ENCODE assay signal across 8 cellular contexts in the genomic region with DNA sequence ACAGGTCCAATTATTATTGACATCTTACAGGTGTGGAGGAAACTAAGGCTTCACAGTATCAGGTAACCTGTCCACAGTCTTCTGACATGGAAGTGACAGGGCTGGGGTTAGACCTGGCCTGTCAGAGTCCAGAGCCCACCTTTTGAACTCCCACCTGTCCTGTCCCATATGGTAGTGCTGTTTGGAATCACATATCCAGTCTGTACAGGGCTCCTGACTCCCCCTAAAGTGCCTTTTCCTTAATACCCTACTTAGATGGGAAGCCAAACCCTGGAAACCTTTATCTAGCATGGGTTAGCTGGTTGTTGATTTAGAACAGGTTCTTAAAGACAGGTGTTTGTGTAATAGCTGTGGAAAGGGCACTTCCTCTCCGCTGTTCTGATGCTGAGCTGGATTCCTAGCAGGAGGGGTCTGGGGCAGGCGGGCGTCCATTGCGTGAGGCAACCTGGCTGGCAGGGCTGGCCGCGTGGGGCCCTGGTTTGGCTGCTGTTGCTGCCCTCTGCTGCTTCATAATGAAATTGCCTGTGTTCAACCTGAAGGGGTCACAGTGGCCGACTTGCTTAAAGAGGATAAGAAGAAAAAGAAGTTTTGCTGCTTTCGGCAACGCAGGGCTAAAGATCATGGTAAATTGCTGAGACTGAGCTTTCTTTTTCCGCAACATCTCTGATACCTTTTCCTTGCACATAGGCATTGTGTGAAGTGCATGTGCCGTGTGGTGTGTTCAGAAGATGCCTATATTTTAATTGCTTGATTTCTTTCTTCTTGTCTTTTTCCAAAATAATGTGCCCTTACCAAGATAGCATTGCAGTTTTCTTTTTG.
DNase-seq lines count a peak whose midpoint lies in the region; ATAC-seq and TF ChIP-seq lines count a peak whose summit lies in the region.

No MANE protein-coding gene starts in this region.

- H3K27ac Mint-ChIP-seq in CD8-positive, alpha-beta memory T cell: peak overlapping the region in 1 of 8 donors; percentile 66
- H3K27ac Mint-ChIP-seq in T-helper 17 cell: no peak overlapping the region

- CTCF ChIA-PET in CD8-positive, alpha-beta memory T cell (lab: Charles Lee): interaction anchor here (0.6 to 1.8 kb wide), 8 partner anchors 10 to 594 kb away, joined by 3 to 12 read pairs (median 4); no protein-coding TSS in a partner anchor

- no peaks in the 10 kb centered on the region for H3K9me3 Mint-ChIP-seq in CD8-positive, alpha-beta memory T cell

- WGBS in right cardiac atrium: 14% methylated on average over 11 of the region's 11 CpGs

- no peaks in the 10 kb centered on the region for H3K36me3 ChIP-seq in CD8-positive, alpha-beta memory T cell (ENCODE audit: insufficient read depth, low read length)

- peak; percentile 82 for TF ChIP-seq CTCF in retinal pigment epithelial cell (conservative IDR thresholded peaks at IDR 0.05; ENCODE audit: low read depth, low read length)

- H3K27me3 ChIP-seq in CD8-positive, alpha-beta memory T cell (ENCODE audit: insufficient read depth, low read length, poor library complexity, severe bottlenecking): peaks cover 6% of the 10 kb centered on the region
- H3K27me3 ChIP-seq in right cardiac atrium (ENCODE audit: control insufficient read depth, insufficient read depth): no peaks in the 10 kb centered on the region

- intact Hi-C loops in right cardiac atrium (cut with DNase I): loop anchor here in 3 of 4 donors (2.0 to 10.0 kb wide), 6 partner anchors 35 to 415 kb away; no protein-coding TSS in a partner anchor

- H3K36me3 Mint-ChIP-seq in CD8-positive, alpha-beta memory T cell: no peaks in the 10 kb centered on the region
- no peaks in the 10 kb centered on the region for H3K36me3 Mint-ChIP-seq in T-helper 17 cell (ENCODE audit: low read depth)

- peaks cover 2 to 8% of the 10 kb centered on the region in 2 donors for H3K27me3 Mint-ChIP-seq in CD8-positive, alpha-beta memory T cell
- H3K27me3 Mint-ChIP-seq in T-helper 17 cell: peaks cover 6% of the 10 kb centered on the region

- peaks cover 0 to 3% (median 2%) of the 10 kb centered on the region in 3 donors for H3K4me1 Mint-ChIP-seq in CD8-positive, alpha-beta memory T cell
- H3K4me1 Mint-ChIP-seq in T-helper 17 cell: peaks cover 8% of the 10 kb centered on the region

- no peak overlapping the region for H3K4me3 Mint-ChIP-seq in CD8-positive, alpha-beta memory T cell
- H3K4me3 Mint-ChIP-seq in T-helper 17 cell: no peak overlapping the region

- H3K4me3 ChIP-seq in CD8-positive, alpha-beta memory T cell (ENCODE audit: low read length): no peak overlapping the region
- H3K4me3 ChIP-seq in right cardiac atrium (ENCODE audit: low read length) (no peak overlapping the region), retinal pigment epithelial cell (ENCODE audit: low read length) (no peak overlapping the region)

- no peaks in the 10 kb centered on the region for H3K9me3 ChIP-seq in CD8-positive, alpha-beta memory T cell (ENCODE audit: low read length)
- H3K9me3 ChIP-seq in T-helper 17 cell (ENCODE audit: control insufficient read depth, low read length, poor library complexity, severe bottlenecking) (no peaks in the 10 kb centered on the region), right cardiac atrium (ENCODE audit: control insufficient read depth, low read length) (no peaks in the 10 kb centered on the region)

- no peak overlapping the region for H3K27ac ChIP-seq in CD8-positive, alpha-beta memory T cell (ENCODE audit: low read depth, low read length)
- H3K27ac ChIP-seq in right cardiac atrium (ENCODE audit: low read length): peak overlapping the region; percentile 13

- H3K4me1 ChIP-seq in CD8-positive, alpha-beta memory T cell (ENCODE audit: insufficient read depth, low read length): no peaks in the 10 kb centered on the region
- H3K4me1 ChIP-seq in right cardiac atrium (ENCODE audit: control insufficient read depth, insufficient read depth, low read length): peaks cover 3% of the 10 kb centered on the region

- DNase-seq in CD8-positive, alpha-beta memory T cell: peak; percentile 9 to 54 (median 20)
- DNase-seq in MV-4-11 (lab: John Stamatoyannopoulos, UW): peak; percentile 58
- peak; percentile 25 to 29 (median 27) for DNase-seq in T-helper 17 cell
- peak in 52 of 58 donors; percentile 10 to 75 (median 43) for DNase-seq in anterior cingulate cortex (lab: John Stamatoyannopoulos, UW)
- peak; percentile 77 to 90 (median 89) for DNase-seq in right cardiac atrium
- DNase-seq in retinal pigment epithelial cell (ENCODE audit: low read depth): no peak

- POLR2A ChIA-PET in CD8-positive, alpha-beta memory T cell (lab: Charles Lee): no interaction called here

- peak; percentile 53 for ATAC-seq in GM21447 (IDR thresholded peaks at IDR 0.05; ENCODE audit: unreplicated experiment)
- peak; percentile 83 for ATAC-seq in T-helper 17 cell
- ATAC-seq in right cardiac atrium: peak; percentile 50 to 62
- ATAC-seq in HG03039 (IDR thresholded peaks at IDR 0.05; ENCODE audit: unreplicated experiment): no peak
